ENCODE assay signal across 23 cellular contexts in genomic region chr7:91405093-91405492, GRCh38.
"Had no signal": no experiment of that assay in that cellular context is flagged by ENCODE, and none has a peak within 500 bp of the region (broad histone marks: within the 10 kb centered on the region; RNA-seq: fewer than 3 reads in every experiment).

No MANE protein-coding gene starts in this region.

- DNase-seq: dermis blood vessel endothelial cell; dorsolateral prefrontal cortex; effector CD4-positive, alpha-beta T cell; effector memory CD4-positive, alpha-beta T cell; foreskin melanocyte; gastrocnemius medialis; glutamatergic neuron; head of caudate nucleus; heart right ventricle; hippocampal formation; left cardiac atrium; left lung; left ventricle myocardium superior; lower lobe of right lung; mesenchymal stem cell; mucosa of descending colon; naive B cell had no signal

- H3K9me3 ChIP-seq: esophagus muscularis mucosa, gastrocnemius medialis, left lung, lower lobe of right lung, mucosa of descending colon had no signal

- H3K27me3 ChIP-seq: dorsolateral prefrontal cortex, esophagus muscularis mucosa, gastrocnemius medialis, heart right ventricle, left lung had no signal

- H3K4me1 ChIP-seq: esophagus muscularis mucosa, gastrocnemius medialis, heart right ventricle, left lung, lower lobe of right lung had no signal

- H3K27ac ChIP-seq: coronary artery, dorsolateral prefrontal cortex, esophagus muscularis mucosa, gastrocnemius medialis, heart right ventricle, left lung, lower lobe of right lung had no signal

- FAIRE-seq: colon, endothelial cell of umbilical vein, islet of Langerhans, keratinocyte had no signal

- H3K4me3 ChIP-seq: coronary artery, dorsolateral prefrontal cortex, esophagus muscularis mucosa, gastrocnemius medialis, heart right ventricle, left lung, lower lobe of right lung, mucosa of descending colon had no signal

- H3K36me3 ChIP-seq: esophagus muscularis mucosa, gastrocnemius medialis, heart right ventricle, left lung, lower lobe of right lung had no signal

- ATAC-seq: gastrocnemius medialis, heart right ventricle, left cardiac atrium, left lung, left ventricle myocardium superior, lower lobe of right lung, mucosa of descending colon had no signal
